ENCODE assay signal across 25 cellular contexts in genomic region chr7:117950601-117951278, GRCh38.
A peak's percentile ranks its signal among the peaks of the same experiment; 100 is the strongest.
DNase-seq lines count a peak whose midpoint lies in the region; ATAC-seq, FAIRE-seq and TF ChIP-seq lines count a peak whose summit lies in the region.
"Had no signal": no experiment of that assay in that cellular context is flagged by ENCODE, and none has a peak within 500 bp of the region (broad histone marks: within the 10 kb centered on the region; RNA-seq: fewer than 3 reads in every experiment).

No MANE protein-coding gene starts in this region.

- TF ChIP-seq POLR2A in uterus (IDR thresholded peaks at IDR 0.05) = no peak

- H3K79me2 ChIP-seq in PC-3 (ENCODE audit: low read length) = no peaks in the 10 kb centered on the region
- H3K79me2 ChIP-seq: parathyroid adenoma had no signal

- H3K4me1 ChIP-seq in HEK293 (ENCODE audit: control insufficient read depth, insufficient read depth, low read length) = peaks cover 8% of the 10 kb centered on the region
- H3K4me1 ChIP-seq in PC-3 (ENCODE audit: insufficient read depth, low read length) = peaks cover 67% of the 10 kb centered on the region
- H3K4me1 ChIP-seq in uterus = no peaks in the 10 kb centered on the region
- H3K4me1 ChIP-seq: BLaER1, Caco-2, parathyroid adenoma had no signal

- peak; percentile 13 for ATAC-seq in PC-3
- no peak for ATAC-seq in HG03457 (IDR thresholded peaks at IDR 0.05; ENCODE audit: unreplicated experiment)
- ATAC-seq in Right ventricle myocardium inferior = no peak
- ATAC-seq: activated naive CD8-positive, alpha-beta T cell treated with anti-CD3 and anti-CD28 coated beads, Interleukin-2, amount 50 U/mL, for 24 hours; activated T-cell treated with anti-CD3 and anti-CD28 coated beads, Interleukin-2, amount 50 U/mL, for 4 hours; right cardiac atrium; SK-N-SH treated with all-trans-retinoic acid at 6 μM for 48 hours; T-helper 17 cell had no signal

- FAIRE-seq in bronchial epithelial cell (lab: Jason Lieb, UNC) = no peak

- no peak overlapping the region for H3K27ac ChIP-seq in HEK293 (ENCODE audit: extremely low read depth, low read depth, low read length)
- peak overlapping the region; percentile 92 for H3K27ac ChIP-seq in PC-3 (ENCODE audit: low read length)
- no peak overlapping the region for H3K27ac ChIP-seq in uterus
- H3K27ac ChIP-seq: BLaER1, GM23248, parathyroid adenoma, WERI-Rb-1 had no signal

- H2AFZ ChIP-seq in PC-3 (ENCODE audit: low read length) = peak overlapping the region; percentile 26; the same call in 1 of the 2 replicates
- H2AFZ ChIP-seq: GM23248, parathyroid adenoma had no signal

- H3K4me3 ChIP-seq in HEK293 (ENCODE audit: low read depth, low read length) (no peak overlapping the region), PC-3 (ENCODE audit: low read length) (peak overlapping the region; percentile 37; the same call in 1 of the 2 replicates), bronchial epithelial cell (ENCODE audit: low read depth, low read length) (no peak overlapping the region), uterus (no peak overlapping the region)
- H3K4me3 ChIP-seq: BLaER1, GM23248, lung had no signal

- H3K9me2 ChIP-seq in PC-3 (replicated peaks; ENCODE audit: low read length) = no peaks in the 10 kb centered on the region

- no TSS peak for BruUV-seq in PC-3 (replicated peaks; lab: Mats Ljungman, UMichigan)

- no peaks in the 10 kb centered on the region for H3K36me3 ChIP-seq in HEK293 (ENCODE audit: control insufficient read depth in 2 of 2, insufficient read depth in 1 of 2, low read length in 2 of 2)
- H3K36me3 ChIP-seq in PC-3 (ENCODE audit: low read depth, low read length) = no peaks in the 10 kb centered on the region
- no peaks in the 10 kb centered on the region for H3K36me3 ChIP-seq in bronchial epithelial cell (ENCODE audit: control insufficient read depth, insufficient read depth, low read length)
- H3K36me3 ChIP-seq in uterus = no peaks in the 10 kb centered on the region
- H3K36me3 ChIP-seq: BLaER1, WERI-Rb-1 had no signal

- no peaks in the 10 kb centered on the region for H3K27me3 ChIP-seq in PC-3 (ENCODE audit: low read length)
- no peaks in the 10 kb centered on the region for H3K27me3 ChIP-seq in bronchial epithelial cell (ENCODE audit: control insufficient read depth, insufficient read depth, low read length)
- no peaks in the 10 kb centered on the region for H3K27me3 ChIP-seq in uterus
- H3K27me3 ChIP-seq: BLaER1 had no signal

- POLR2A ChIA-PET in HEK293 (lab: Yijun Ruan, JAX) (no interaction called here), PC-3 (lab: Charles Lee; ENCODE audit: unreplicated experiment) (interaction anchor here (0.7 kb wide), 1 partner anchor 42 kb away, joined by 4 read pairs; no protein-coding TSS in a partner anchor)

- CTCF ChIA-PET in HEK293 (lab: Yijun Ruan, JAX) (interaction anchor here (0.7 to 2.6 kb wide), 5 partner anchors 12 to 672 kb away, joined by 3 to 9 read pairs (median 3); no protein-coding TSS in a partner anchor), PC-3 (lab: Charles Lee) (interaction anchor here (1.0 to 2.7 kb wide), 2 partner anchors 42 to 154 kb away, joined by 6 to 11 read pairs; no protein-coding TSS in a partner anchor)

- peak overlapping the region; percentile 64 for H3K9ac ChIP-seq in PC-3 (ENCODE audit: low read length)
- H3K9ac ChIP-seq: BLaER1, GM23248, parathyroid adenoma had no signal

- H3K9me3 ChIP-seq in HEK293 (ENCODE audit: control insufficient read depth, insufficient read depth, low read depth, low read length) (no peaks in the 10 kb centered on the region), PC-3 (ENCODE audit: low read length) (no peaks in the 10 kb centered on the region), uterus (no peaks in the 10 kb centered on the region)
- H3K9me3 ChIP-seq: BLaER1, Caco-2 had no signal

- intact Hi-C loops in PC-3 (cut with micrococcal nuclease) (loop anchor here (1.0 to 5.0 kb wide), 6 partner anchors 48 to 247 kb away; partner anchors contain the start of genes CTTNBP2 and LSM8), uterus (cut with DNase I; ENCODE audit: low total_unique reads) (no loop called here), Right ventricle myocardium inferior (cut with DNase I) (no loop called here)

- peak; percentile 61 for DNase-seq in PC-3
- DNase-seq in bronchial epithelial cell (ENCODE audit: low read depth) = peak; percentile 58
- peak; percentile 40 for DNase-seq in mucosa of gallbladder (ENCODE audit: low spot score)
- DNase-seq in NCI-H2029 treated with DMSO at 0.1 percent for 48 hours (lab: John Stamatoyannopoulos, UW) = no peak
- DNase-seq in uterus = no peak
- no peak for DNase-seq in Right ventricle myocardium inferior (ENCODE audit: missing footprints)
- DNase-seq: activated CD4-positive, alpha-beta T cell treated with anti-CD3 and anti-CD28 coated beads, Interleukin-2, amount 10 ng/mL, durations not matched to agents 24 days and 14 days; activated naive CD8-positive, alpha-beta T cell treated with anti-CD3 and anti-CD28 coated beads, Interleukin-2, amount 50 U/mL, for 24 hours; activated T-cell treated with anti-CD3 and anti-CD28 coated beads, Interleukin-2, amount 50 U/mL, for 4 hours; Caco-2; DMS79 treated with DMSO at 0.1 percent for 48 hours; GM23248; NCI-H1092 treated with DMSO at 0.1 percent for 48 hours; NCI-H187 treated with DMSO at 0.1 percent for 48 hours; right cardiac atrium; stimulated activated CD4-positive, alpha-beta T cell treated with anti-CD3 and anti-CD28 coated beads, Interleukin-12 subunit alpha, Interleukin-12 subunit beta, amount 100 ng/mL, for 4 hours; stimulated activated CD4-positive, alpha-beta T cell treated with anti-CD3 and anti-CD28 coated beads, Interleukin-4, amount 100 ng/mL, for 1 hour; T-helper 17 cell; WERI-Rb-1 had no signal

- H3F3A ChIP-seq in PC-3 (ENCODE audit: low read length, unreplicated experiment) = peaks cover 8% of the 10 kb centered on the region

- H4K20me1 ChIP-seq in PC-3 (ENCODE audit: low read length) = no peaks in the 10 kb centered on the region
- H4K20me1 ChIP-seq: BLaER1 had no signal

- TF ChIP-seq CTCF in HEK293 (tag by site-specific recombination; IDR thresholded peaks at IDR 0.05) = no peak
- TF ChIP-seq CTCF in PC-3 (conservative IDR thresholded peaks at IDR 0.05; ENCODE audit: low read depth, low read length) = no peak
- no peak for TF ChIP-seq CTCF in bronchial epithelial cell (IDR thresholded peaks at IDR 0.05; ENCODE audit: insufficient read depth, low read length, severe bottlenecking)
- no peak for TF ChIP-seq CTCF in uterus (IDR thresholded peaks at IDR 0.05)

- peak overlapping the region; percentile 80 for H3K4me2 ChIP-seq in PC-3 (ENCODE audit: low read length)
- H3K4me2 ChIP-seq: BLaER1 had no signal

TF ChIP-seq in HEK293, 187 proteins besides CTCF, POLR2A, EP300 and RAD21:
- TF ChIP-seq ZBTB26 (tag by site-specific recombination; optimal IDR thresholded peaks at IDR 0.05) (no peak), ZNF513 (tag by site-specific recombination; IDR thresholded peaks at IDR 0.05) (no peak), ZBTB20 (tag by site-specific recombination; IDR thresholded peaks at IDR 0.05) (0 out of 2 replicates have a peak, but pooled peaks have one; percentile 12)

Comparison
In these comparisons a context has a peak if more than half of its experiments do, and no peak if none do; other contexts are left out.
1. DNase-seq: peak in PC-3 (single experiment), bronchial epithelial cell (single experiment) and mucosa of gallbladder (single experiment); none in NCI-H2029 treated with DMSO at 0.1 percent for 48 hours (single experiment), uterus (0 of 2) and Right ventricle myocardium inferior (single experiment).